1 cellular context compared by ENCODE assay signal in genomic region chr9:21933281-21933680, GRCh38.
A peak's percentile ranks its signal among the peaks of the same experiment; 100 is the strongest.
TF ChIP-seq lines count a peak whose summit lies in the region.

No MANE protein-coding gene starts in this region.

TF ChIP-seq in HCT116, 20 proteins besides CTCF, POLR2A, EP300 and RAD21 (continued from another document):
- TF ChIP-seq, protein P1, sequence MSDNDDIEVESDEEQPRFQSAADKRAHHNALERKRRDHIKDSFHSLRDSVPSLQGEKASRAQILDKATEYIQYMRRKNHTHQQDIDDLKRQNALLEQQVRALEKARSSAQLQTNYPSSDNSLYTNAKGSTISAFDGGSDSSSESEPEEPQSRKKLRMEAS (IDR thresholded peaks at IDR 0.05) = no peak
- TF ChIP-seq CBX3 (IDR thresholded peaks at IDR 0.05; ENCODE audit: low read depth) (no peak), ZNF274 (IDR thresholded peaks at IDR 0.05; ENCODE audit: low read depth, low read length) (no peak), FOSL1 (IDR thresholded peaks at IDR 0.05; ENCODE audit: low read depth) (peak; percentile 42), CEBPB (IDR thresholded peaks at IDR 0.05; ENCODE audit: low read depth) (no peak), SRF (IDR thresholded peaks at IDR 0.05; ENCODE audit: low read depth) (no peak)
